25 cellular contexts compared by ENCODE assay signal in the genomic region with DNA sequence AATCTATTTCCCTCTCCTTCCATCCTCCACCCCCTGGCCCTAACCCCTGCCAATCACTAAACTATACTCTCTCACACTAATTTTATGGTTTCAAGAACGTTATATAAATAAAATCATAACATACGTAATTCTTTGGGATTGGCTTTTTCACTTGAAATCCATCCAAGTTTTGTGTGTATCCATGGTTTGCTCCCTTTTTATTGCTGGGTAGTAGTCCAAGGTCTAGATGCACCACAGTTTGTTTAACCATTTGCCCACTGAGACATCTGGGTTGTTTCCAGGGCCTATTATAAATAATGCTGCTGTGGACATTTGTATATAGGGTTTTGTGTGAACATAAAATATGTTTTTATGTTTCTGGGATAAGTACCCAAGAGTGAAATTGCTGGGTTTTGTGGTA.
DNase-seq lines count a peak whose midpoint lies in the region; ATAC-seq, FAIRE-seq and TF ChIP-seq lines count a peak whose summit lies in the region.
"Had no signal": no experiment of that assay in that cellular context is flagged by ENCODE, and none has a peak within 500 bp of the region (broad histone marks: within the 10 kb centered on the region; RNA-seq: fewer than 3 reads in every experiment).

No MANE protein-coding gene starts in this region.

- H3K4me3 Mint-ChIP-seq in stimulated activated memory B cell treated with anti-CD40 and anti-IgM and Interleukin-4, amounts not matched to agents 10 μg/mL and 1 μg/mL and 100 μg/mL, for 72 hours = no peak overlapping the region
- H3K4me3 Mint-ChIP-seq: CD4-positive, alpha-beta T cell; T-helper 1 cell treated with Interleukin-12 subunit alpha and Interleukin-12 subunit beta and Interleukin-4 antibody, amounts not matched to agents 30 μg/mL and 1 μg/mL, for 36 hours had no signal

- H3K4me1 Mint-ChIP-seq in stimulated activated memory B cell treated with anti-CD40 and anti-IgM and Interleukin-4, amounts not matched to agents 10 μg/mL and 1 μg/mL and 100 μg/mL, for 72 hours = peaks cover 72% of the 10 kb centered on the region

- TF ChIP-seq EP300 in HepG2 (IDR thresholded peaks at IDR 0.05; ENCODE audit: low read depth in 2 of 2, low read length in 2 of 2) (no peak), HepG2 (CRISPR knock-in tag; IDR thresholded peaks at IDR 0.05; ENCODE audit: borderline replicate concordance) (no peak)

- in situ Hi-C loops in HepG2 (cut with HindIII; ENCODE audit: extremely low pct_ligation_motif_present, low pct_unique_long_range_greater_than_20kb) = no loop called here
- in situ Hi-C loops in gastrocnemius medialis (cut with MboI; ENCODE audit: low sequenced_read_pairs in 4 of 4) = no loop called here

- ATAC-seq in HepG2 (no peak), gastrocnemius medialis (no peak)
- ATAC-seq in stimulated activated memory B cell treated with anti-CD40 and anti-IgM and Interleukin-4, amounts not matched to agents 10 μg/mL and 1 μg/mL and 100 μg/mL, for 72 hours = no peak
- ATAC-seq: A549, Right ventricle myocardium inferior had no signal

- no peak overlapping the region for H3K4me3 ChIP-seq in SU-DHL-6 (ENCODE audit: insufficient read depth, low read length, poor library complexity, severe bottlenecking)
- no peak overlapping the region for H3K4me3 ChIP-seq in HepG2 (replicated peaks in 1 of 3; ENCODE audit: insufficient read depth in 1 of 3, low read depth in 2 of 3, low read length in 3 of 3)
- no peak overlapping the region for H3K4me3 ChIP-seq in gastrocnemius medialis
- H3K4me3 ChIP-seq: A549, Peyer's patch, SJSA1 had no signal

- peak overlapping the region; percentile 84 for H3K27ac Mint-ChIP-seq in stimulated activated memory B cell treated with anti-CD40 and anti-IgM and Interleukin-4, amounts not matched to agents 10 μg/mL and 1 μg/mL and 100 μg/mL, for 72 hours
- H3K27ac Mint-ChIP-seq: CD4-positive, alpha-beta T cell; T-helper 1 cell treated with Interleukin-12 subunit alpha and Interleukin-12 subunit beta and Interleukin-4 antibody, amounts not matched to agents 30 μg/mL and 1 μg/mL, for 36 hours had no signal

- CTCF ChIA-PET in HEK293T (lab: Yijun Ruan, JAX) = no interaction called here
- CTCF ChIA-PET in HepG2 (lab: Yijun Ruan, JAX; ENCODE audit: low intra/inter-chr PET ratio, low total read pairs) = no interaction called here
- CTCF ChIA-PET in RWPE1 (lab: Yijun Ruan, JAX) = interaction anchor here (0.6 kb wide), 1 partner anchor 237 kb away, joined by 5 read pairs; no protein-coding TSS in a partner anchor

- no peaks in the 10 kb centered on the region for H3K79me2 ChIP-seq in SU-DHL-6 (ENCODE audit: insufficient read depth, low read length)
- H3K79me2 ChIP-seq in HepG2 (ENCODE audit: insufficient read depth, low read length) = no peaks in the 10 kb centered on the region

- DNase-seq in HEK293T (ENCODE audit: extremely low spot score) (no peak), HepG2 (ENCODE audit: low spot score) (no peak), RWPE1 (ENCODE audit: low spot score) (no peak), GM19239 (ENCODE audit: insufficient read length, low spot score) (no peak), gastrocnemius medialis (no peak)
- DNase-seq: Caco-2; CD4-positive, alpha-beta T cell; DMS 273 treated with DMSO at 0.1 percent for 48 hours; GOT3; HCEC 1CT; NCI-H1105; NCI-H146; NCI-H2029; NCI-H226; NCI-H510A treated with DMSO at 0.1 percent for 48 hours; NCI-H748 treated with DMSO at 0.1 percent for 48 hours; NK-92 treated with Interleukin-12 subunit alpha and Interleukin-12 subunit beta, amount 100 ng/mL, for 24 hours; Peyer's patch had no signal

- no peak overlapping the region for H3K4me2 ChIP-seq in SU-DHL-6 (ENCODE audit: low read depth, low read length, poor library complexity, severe bottlenecking)
- H3K4me2 ChIP-seq in HepG2 (ENCODE audit: low read depth, low read length) = no peak overlapping the region
- H3K4me2 ChIP-seq: A549 had no signal

- peaks cover 36% of the 10 kb centered on the region for H3K36me3 Mint-ChIP-seq in stimulated activated memory B cell treated with anti-CD40 and anti-IgM and Interleukin-4, amounts not matched to agents 10 μg/mL and 1 μg/mL and 100 μg/mL, for 72 hours

- BruUV-seq in HepG2 (replicated peaks; lab: Mats Ljungman, UMichigan) = no TSS peak

- 59% methylated on average over 2 of the region's 2 CpGs for WGBS in HepG2 (ENCODE audit: low lambda C conversion rate)

- no peaks in the 10 kb centered on the region for H3K27me3 ChIP-seq in SU-DHL-6 (ENCODE audit: low read length)
- H3K27me3 ChIP-seq in HepG2 (ENCODE audit: control insufficient read depth in 1 of 2, insufficient read depth in 2 of 2, low read length in 2 of 2) = no peaks in the 10 kb centered on the region
- no peaks in the 10 kb centered on the region for H3K27me3 ChIP-seq in gastrocnemius medialis
- H3K27me3 ChIP-seq: Peyer's patch, SJSA1 had no signal

- H3K9me3 ChIP-seq in SU-DHL-6 (ENCODE audit: insufficient read depth, low read length) = no peaks in the 10 kb centered on the region
- H3K9me3 ChIP-seq in HepG2 (ENCODE audit: low read length) = no peaks in the 10 kb centered on the region
- H3K9me3 ChIP-seq in gastrocnemius medialis = no peaks in the 10 kb centered on the region
- H3K9me3 ChIP-seq: A549, Caco-2, Peyer's patch, SJSA1 had no signal

- POLR2A ChIA-PET in HEK293T (lab: Yijun Ruan, JAX) (no interaction called here), HepG2 (lab: Yijun Ruan, JAX) (no interaction called here), RWPE1 (lab: Yijun Ruan, JAX; ENCODE audit: low non-redundant PET) (no interaction called here)

- no peak overlapping the region for H3K9ac ChIP-seq in SU-DHL-6 (ENCODE audit: low read length)
- no peak overlapping the region for H3K9ac ChIP-seq in HepG2 (ENCODE audit: insufficient read depth, low read depth, low read length)

- H2AFZ ChIP-seq in SU-DHL-6 (ENCODE audit: low read depth, low read length, severe bottlenecking) (no peak overlapping the region), HepG2 (ENCODE audit: low read length) (no peak overlapping the region)

- no peaks in the 10 kb centered on the region for H3K27me3 Mint-ChIP-seq in stimulated activated memory B cell treated with anti-CD40 and anti-IgM and Interleukin-4, amounts not matched to agents 10 μg/mL and 1 μg/mL and 100 μg/mL, for 72 hours
- H3K27me3 Mint-ChIP-seq: CD4-positive, alpha-beta T cell had no signal

- H3K27ac ChIP-seq in SU-DHL-6 (ENCODE audit: low read depth, low read length) = peak overlapping the region; percentile 97; the same call in 1 of the 2 replicates
- H3K27ac ChIP-seq in HepG2 (ENCODE audit: extremely low read length, insufficient read depth, low read length) = no peak overlapping the region
- no peak overlapping the region for H3K27ac ChIP-seq in RWPE1
- no peak overlapping the region for H3K27ac ChIP-seq in gastrocnemius medialis
- H3K27ac ChIP-seq: A549, SJSA1 had no signal

- H3K36me3 ChIP-seq in SU-DHL-6 (ENCODE audit: low read length) (no peaks in the 10 kb centered on the region), HepG2 (replicated peaks in 1 of 2; ENCODE audit: control insufficient read depth in 1 of 2, insufficient read depth in 2 of 2, low read length in 2 of 2) (no peaks in the 10 kb centered on the region), gastrocnemius medialis (no peaks in the 10 kb centered on the region)
- H3K36me3 ChIP-seq: Peyer's patch, SJSA1 had no signal

- no peaks in the 10 kb centered on the region for H4K20me1 ChIP-seq in SU-DHL-6 (ENCODE audit: low read depth, low read length)
- H4K20me1 ChIP-seq in HepG2 (ENCODE audit: insufficient read depth, low read length) = no peaks in the 10 kb centered on the region

- intact Hi-C loops in HepG2 (cut with micrococcal nuclease; ENCODE audit: unreplicated experiment) = no loop called here
- intact Hi-C loops in gastrocnemius medialis (cut with DNase I; ENCODE audit: low total_unique reads) = no loop called here

- TF ChIP-seq RAD21 in HepG2 (CRISPR knock-in tag; IDR thresholded peaks at IDR 0.05) = no peak

- no peaks in the 10 kb centered on the region for H3K9me3 Mint-ChIP-seq in stimulated activated memory B cell treated with anti-CD40 and anti-IgM and Interleukin-4, amounts not matched to agents 10 μg/mL and 1 μg/mL and 100 μg/mL, for 72 hours
- H3K9me3 Mint-ChIP-seq: CD4-positive, alpha-beta T cell; T-helper 1 cell treated with Interleukin-12 subunit alpha and Interleukin-12 subunit beta and Interleukin-4 antibody, amounts not matched to agents 30 μg/mL and 1 μg/mL, for 36 hours had no signal

- H3F3A ChIP-seq in SU-DHL-6 (ENCODE audit: insufficient read depth) = peaks cover 55% of the 10 kb centered on the region

- H3K4me1 ChIP-seq in HepG2 (ENCODE audit: insufficient read depth, low read length) = 0 out of 2 replicates have a peak, but pooled peaks cover 6% of the 10 kb centered on the region
- H3K4me1 ChIP-seq in gastrocnemius medialis = peaks cover 6 to 10% of the 10 kb centered on the region in 2 donors
- H3K4me1 ChIP-seq: A549, Caco-2, SJSA1 had no signal

- no peak for TF ChIP-seq POLR2A in HepG2 (IDR thresholded peaks at IDR 0.05; ENCODE audit: insufficient read depth in 1 of 2, low read depth in 2 of 2, low read length in 2 of 2)
- TF ChIP-seq POLR2A in gastrocnemius medialis (IDR thresholded peaks at IDR 0.05) = no peak

- no peak for TF ChIP-seq CTCF in SU-DHL-6 (IDR thresholded peaks at IDR 0.05; ENCODE audit: insufficient read depth, low read length, poor library complexity, severe bottlenecking)
- no peak for TF ChIP-seq CTCF in HepG2 (CRISPR knock-in tag; IDR thresholded peaks at IDR 0.05)
- no peak for TF ChIP-seq CTCF in RWPE1 (conservative IDR thresholded peaks at IDR 0.05; ENCODE audit: low read depth)
- no peak for TF ChIP-seq CTCF in gastrocnemius medialis (IDR thresholded peaks at IDR 0.05 in 4 of 5, conservative IDR thresholded peaks at IDR 0.05 in 1 of 5)

- no peaks in the 10 kb centered on the region for H3K9me2 ChIP-seq in SU-DHL-6 (replicated peaks; ENCODE audit: insufficient read depth, low read length)

- no peak for FAIRE-seq in HepG2 (lab: Jason Lieb, UNC)
- no peak for FAIRE-seq in GM19239 (lab: Jason Lieb, UNC)
- FAIRE-seq: A549, G401.6 had no signal

TF ChIP-seq in HEK293T, 16 proteins besides CTCF, POLR2A, EP300 and RAD21 (continues in another document):
- no peak for TF ChIP-seq FOXM1 (IDR thresholded peaks at IDR 0.05; ENCODE audit: borderline replicate concordance)

TF ChIP-seq in HepG2, 621 proteins besides CTCF, POLR2A, EP300 and RAD21:
- TF ChIP-seq ZNF652 (CRISPR knock-in tag; IDR thresholded peaks at IDR 0.05; ENCODE audit: borderline replicate concordance, low read depth) = peak; percentile 81
- TF ChIP-seq MYC (CRISPR knock-in tag; IDR thresholded peaks at IDR 0.05; ENCODE audit: borderline replicate concordance) = no peak
